Comparison of ENCODE assay signal across 9 cellular contexts in genomic region chr19:17751912-17752273, GRCh38.
A peak's percentile ranks its signal among the peaks of the same experiment; 100 is the strongest.
DNase-seq lines count a peak whose midpoint lies in the region; ATAC-seq and TF ChIP-seq lines count a peak whose summit lies in the region.
"Had no signal": no experiment of that assay in that cellular context is flagged by ENCODE, and none has a peak within 500 bp of the region (broad histone marks: within the 10 kb centered on the region; RNA-seq: fewer than 3 reads in every experiment).

No MANE protein-coding gene starts in this region.

- no peak for TF ChIP-seq POLR2A in GM18505 (IDR thresholded peaks at IDR 0.05; ENCODE audit: borderline replicate concordance, extremely low read depth, insufficient read depth, insufficient read length)

- peaks cover 27 to 28% of the 10 kb centered on the region in 2 donors for H3K36me3 Mint-ChIP-seq in stimulated activated naive B cell treated with anti-CD40 and anti-IgM and Interleukin-4, amounts not matched to agents 10 μg/mL and 1 μg/mL and 100 μg/mL, for 72 hours

- no peaks in the 10 kb centered on the region for H3K9me3 Mint-ChIP-seq in stimulated activated naive B cell treated with anti-CD40 and anti-IgM and Interleukin-4, amounts not matched to agents 10 μg/mL and 1 μg/mL and 100 μg/mL, for 72 hours

- H3K4me3 Mint-ChIP-seq in stimulated activated naive B cell treated with anti-CD40 and anti-IgM and Interleukin-4, amounts not matched to agents 10 μg/mL and 1 μg/mL and 100 μg/mL, for 72 hours, result peak overlapping the region; percentile 74 to 76

- no peaks in the 10 kb centered on the region for H3K27me3 Mint-ChIP-seq in stimulated activated naive B cell treated with anti-CD40 and anti-IgM and Interleukin-4, amounts not matched to agents 10 μg/mL and 1 μg/mL and 100 μg/mL, for 72 hours

- H3K27ac ChIP-seq in cingulate gyrus (ENCODE audit: low read depth, low read length), result peak overlapping the region; percentile 73

- peak; percentile 54 for DNase-seq in NOMO-1 treated with DMSO at 0.1 percent for 48 hours (lab: John Stamatoyannopoulos, UW; ENCODE audit: unreplicated experiment)
- DNase-seq in stimulated activated naive B cell treated with anti-CD40 and anti-IgM and Interleukin-4, amounts not matched to agents 10 μg/mL and 1 μg/mL and 100 μg/mL, for 72 hours, result no peak
- no peak for DNase-seq in foreskin melanocyte
- DNase-seq: glutamatergic neuron, NCI-H2171 had no signal

- peak overlapping the region; percentile 99 for H3K27ac Mint-ChIP-seq in stimulated activated naive B cell treated with anti-CD40 and anti-IgM and Interleukin-4, amounts not matched to agents 10 μg/mL and 1 μg/mL and 100 μg/mL, for 72 hours

- ATAC-seq in GM18505 (IDR thresholded peaks at IDR 0.05; ENCODE audit: unreplicated experiment), result peak; percentile 4
- peak; percentile 21 for ATAC-seq in stimulated activated naive B cell treated with anti-CD40 and anti-IgM and Interleukin-4, amounts not matched to agents 10 μg/mL and 1 μg/mL and 100 μg/mL, for 72 hours (replicated peaks)
- no peak for ATAC-seq in HG02763 (IDR thresholded peaks at IDR 0.05; ENCODE audit: unreplicated experiment)
- no peak for ATAC-seq in GM19023 (IDR thresholded peaks at IDR 0.05; ENCODE audit: unreplicated experiment)

- H3K4me1 Mint-ChIP-seq in stimulated activated naive B cell treated with anti-CD40 and anti-IgM and Interleukin-4, amounts not matched to agents 10 μg/mL and 1 μg/mL and 100 μg/mL, for 72 hours, result peaks cover 59 to 81% of the 10 kb centered on the region in 2 donors

Comparison
In these comparisons a context has a peak if more than half of its experiments do, and no peak if none do; other contexts are left out.
1. ATAC-seq: peak in GM18505 (single experiment) and stimulated activated naive B cell treated with anti-CD40 and anti-IgM and Interleukin-4, amounts not matched to agents 10 μg/mL and 1 μg/mL and 100 μg/mL, for 72 hours (2 of 2); none in HG02763 (single experiment) and GM19023 (single experiment).